12 cellular contexts compared by ENCODE assay signal in genomic region chr11:845872-846271, GRCh38. TPM values are rescaled to one million over a fixed set of nuclear protein-coding genes. Genes with fewer than 3 reads are reported as not detected.
A peak's percentile ranks its signal among the peaks of the same experiment; 100 is the strongest.
DNase-seq lines count a peak whose midpoint lies in the region; ATAC-seq and TF ChIP-seq lines count a peak whose summit lies in the region.
"Had no signal": no experiment of that assay in that cellular context is flagged by ENCODE, and none has a peak within 500 bp of the region (broad histone marks: within the 10 kb centered on the region; RNA-seq: fewer than 3 reads in every experiment).

No MANE protein-coding gene starts in this region.

- H3K27ac Mint-ChIP-seq in HFFc6, result peak overlapping the region; percentile 97
- H3K27ac Mint-ChIP-seq: activated naive CD8-positive, alpha-beta T cell treated with anti-CD3 and anti-CD28 coated beads, Interleukin-2, amount 10 ng/mL, durations not matched to agents 7 days and 5 days had no signal

- no peak for DNase-seq in HFFc6
- peak; percentile 81 for DNase-seq in astrocyte of the hippocampus (ENCODE audit: low read depth, low spot score)
- no peak for DNase-seq in thoracic aorta (ENCODE audit: low spot score)
- DNase-seq in T-helper 2 cell, result no peak
- no peak for DNase-seq in NCI-H128 (lab: John Stamatoyannopoulos, UW; ENCODE audit: unreplicated experiment)
- no peak for DNase-seq in activated effector memory CD4-positive, alpha-beta T cell treated with anti-CD3 and anti-CD28 coated beads, Interleukin-2, amount 50 U/mL, for 16 hours
- DNase-seq: activated CD8-positive, alpha-beta memory T cell treated with anti-CD3 and anti-CD28 coated beads for 24 hours; activated naive CD8-positive, alpha-beta T cell treated with anti-CD3 and anti-CD28 coated beads, Interleukin-2, amount 10 ng/mL, durations not matched to agents 7 days and 5 days; Calu3; naive thymus-derived CD4-positive, alpha-beta T cell had no signal

- peaks cover 29% of the 10 kb centered on the region for H3K4me1 Mint-ChIP-seq in HFFc6 (ENCODE audit: low read depth)

- peaks cover 20% of the 10 kb centered on the region for H3K27me3 Mint-ChIP-seq in HFFc6 (ENCODE audit: insufficient read depth)

- TF ChIP-seq CTCF in HFFc6 (IDR thresholded peaks at IDR 0.05) (no peak), thoracic aorta (IDR thresholded peaks at IDR 0.05) (no peak)

- H3K9me3 Mint-ChIP-seq in HFFc6, result 0 out of 2 replicates have a peak, but pooled peaks cover 6% of the 10 kb centered on the region
- H3K9me3 Mint-ChIP-seq: activated naive CD8-positive, alpha-beta T cell treated with anti-CD3 and anti-CD28 coated beads, Interleukin-2, amount 10 ng/mL, durations not matched to agents 7 days and 5 days; naive thymus-derived CD4-positive, alpha-beta T cell had no signal

- H3K27me3 ChIP-seq in thoracic aorta (replicated peaks; ENCODE audit: insufficient read depth), result no peaks in the 10 kb centered on the region

- H3K4me3 ChIP-seq in iPS-18c (ENCODE audit: insufficient read depth, low read depth, low read length) (0 out of 2 replicates have a peak overlapping the region, but pooled peaks have one; percentile 93), thoracic aorta (no peak overlapping the region)

- H3K9me3 ChIP-seq in iPS-18c (ENCODE audit: control insufficient read depth, insufficient read depth, low read length) (no peaks in the 10 kb centered on the region), thoracic aorta (no peaks in the 10 kb centered on the region)

- ATAC-seq in thoracic aorta (ENCODE audit: insufficient number of reproducible peaks, low FRiP score, low read depth) (no peak), HG02610 (IDR thresholded peaks at IDR 0.05; ENCODE audit: unreplicated experiment) (no peak)
- ATAC-seq: naive thymus-derived CD4-positive, alpha-beta T cell had no signal

- H3K4me3 Mint-ChIP-seq in HFFc6, result peak overlapping the region; percentile 90
- H3K4me3 Mint-ChIP-seq: activated naive CD8-positive, alpha-beta T cell treated with anti-CD3 and anti-CD28 coated beads, Interleukin-2, amount 10 ng/mL, durations not matched to agents 7 days and 5 days had no signal

- H3K4me1 ChIP-seq in thoracic aorta (ENCODE audit: control insufficient read depth in 1 of 2, low read depth in 2 of 2), result peaks cover 45 to 62% of the 10 kb centered on the region in 2 donors

- H3K27ac ChIP-seq in thoracic aorta, result peak overlapping the region; percentile 86 to 88

- no peaks in the 10 kb centered on the region for H3K36me3 ChIP-seq in thoracic aorta

- peaks cover 7% of the 10 kb centered on the region for H3K36me3 Mint-ChIP-seq in HFFc6 (ENCODE audit: low read depth)
- H3K36me3 Mint-ChIP-seq: naive thymus-derived CD4-positive, alpha-beta T cell had no signal

RNA-seq across cellular contexts. Expression of gene TSPAN4, which starts 3.2 kb away (rescaled TPM):
- total RNA-seq in HFFc6 (2021; fragmentation: NEBNext Ultra II Directional; extraction: Animal tissue kit (Norgen Biotek cat#: 25700)), result 100 to 1,000 TPM; 193 to 267 (median 212) TPM
- 100 to 1,000 TPM in 1 of 2 donors, 10 to 100 TPM in 1; 55.5 to 107 TPM for total RNA-seq in thoracic aorta

RNA-seq across cellular contexts. Expression of gene POLR2L, which starts 3.5 kb away (rescaled TPM):
- total RNA-seq in HFFc6 (2021; fragmentation: NEBNext Ultra II Directional; extraction: Animal tissue kit (Norgen Biotek cat#: 25700)), result 100 to 1,000 TPM; 439 to 504 (median 478) TPM
- total RNA-seq in thoracic aorta, result 10 to 100 TPM; 20.8 to 63.0 TPM

RNA-seq across cellular contexts. Expression of gene CD151, which starts 13.1 kb away (rescaled TPM):
- total RNA-seq in HFFc6 (2021; fragmentation: NEBNext Ultra II Directional; extraction: Animal tissue kit (Norgen Biotek cat#: 25700)), result 1,000 to 10,000 TPM in 1 of 6 experiments, 100 to 1,000 TPM in 5; 719 to 1,001 (median 755) TPM
- total RNA-seq in thoracic aorta, result 1,000 to 10,000 TPM in 1 of 2 donors, 100 to 1,000 TPM in 1; 532 to 1,455 TPM

RNA-seq across cellular contexts. Expression of gene CRACR2B, which starts 18.2 kb away (rescaled TPM):
- 1 to 10 TPM in 4 of 6 experiments, under 1 TPM in 2; 0.63 to 2.2 (median 1.2) TPM for total RNA-seq in HFFc6 (2021; fragmentation: NEBNext Ultra II Directional; extraction: Animal tissue kit (Norgen Biotek cat#: 25700))
- 10 to 100 TPM in 1 of 2 donors, 1 to 10 TPM in 1; 9.6 to 11.6 TPM for total RNA-seq in thoracic aorta

RNA-seq across cellular contexts. Expression of gene PNPLA2, which starts 27.2 kb away (rescaled TPM):
- total RNA-seq in HFFc6 (2021; fragmentation: NEBNext Ultra II Directional; extraction: Animal tissue kit (Norgen Biotek cat#: 25700)), result 100 to 1,000 TPM; 103 to 148 (median 130) TPM
- total RNA-seq in thoracic aorta, result 100 to 1,000 TPM; 105 to 115 TPM

Comparison
In these comparisons a context has a peak if more than half of its experiments do, and no peak if none do; other contexts are left out.
1. RNA of gene POLR2L, which starts 3.5 kb away (total RNA-seq): 439 to 504 TPM in HFFc6; 20.8 to 63.0 TPM in thoracic aorta; every median in the first group is over 4 times any median in the second.